ENCODE assay signal across 25 cellular contexts in genomic region chr18:24761765-24762164, GRCh38.
DNase-seq lines count a peak whose midpoint lies in the region; ATAC-seq, FAIRE-seq and TF ChIP-seq lines count a peak whose summit lies in the region.
"Had no signal": no experiment of that assay in that cellular context is flagged by ENCODE, and none has a peak within 500 bp of the region (broad histone marks: within the 10 kb centered on the region; RNA-seq: fewer than 3 reads in every experiment).

No MANE protein-coding gene starts in this region.

- H3K9ac ChIP-seq in SK-N-SH: no peak overlapping the region
- no peak overlapping the region for H3K9ac ChIP-seq in adipocyte (ENCODE audit: low read length)
- H3K9ac ChIP-seq: BLaER1 treated with 17β-estradiol and CSF1 and Interleukin-3, amounts not matched to agents 10 nM and 100 nM had no signal

- H3K9me3 ChIP-seq in SK-N-SH: peaks cover 6% of the 10 kb centered on the region; the same call in 1 of the 2 replicates
- no peaks in the 10 kb centered on the region; the same call in 1 of the 2 replicates for H3K9me3 ChIP-seq in HEK293 (ENCODE audit: control insufficient read depth, insufficient read depth, low read depth, low read length)
- peaks cover 9% of the 10 kb centered on the region for H3K9me3 ChIP-seq in adipocyte (ENCODE audit: control insufficient read depth, low read length)
- H3K9me3 ChIP-seq in small intestine (ENCODE audit: control insufficient read depth, low read depth): no peaks in the 10 kb centered on the region
- H3K9me3 ChIP-seq: A549, Caco-2 had no signal

- no peak for DNase-seq in SK-N-SH
- no peak for DNase-seq in adipocyte (ENCODE audit: low read depth)
- no peak for DNase-seq in small intestine
- no peak for DNase-seq in cerebellar nuclear complex (lab: John Stamatoyannopoulos, UW)
- DNase-seq in GM19238 (ENCODE audit: insufficient read length, low spot score): no peak
- no peak for DNase-seq in T1000 (lab: John Stamatoyannopoulos, UW)
- DNase-seq: AML-193; Caco-2; Calu3; CD4-positive, alpha-beta T cell; CD8-positive, alpha-beta T cell; DMS153; DMS53; DMS79; DND-41; EL; GF-D8 had no signal

- peak; percentile 30 for FAIRE-seq in small intestine (lab: Jason Lieb, UNC)
- FAIRE-seq: A549, GM12891, GM19239 had no signal

- TF ChIP-seq CTCF in SK-N-SH (IDR thresholded peaks at IDR 0.05): no peak
- TF ChIP-seq CTCF in HEK293 (tag by site-specific recombination; IDR thresholded peaks at IDR 0.05): no peak

- no peaks in the 10 kb centered on the region; a peak in 2 of 4 replicates for H3K4me1 ChIP-seq in SK-N-SH (ENCODE audit: control insufficient read depth in 1 of 2, insufficient read depth in 2 of 2, low read depth in 1 of 2, low read length in 1 of 2)
- no peaks in the 10 kb centered on the region for H3K4me1 ChIP-seq in HEK293 (ENCODE audit: control insufficient read depth, insufficient read depth, low read length)
- H3K4me1 ChIP-seq in adipocyte (ENCODE audit: control insufficient read depth, insufficient read depth, low read length): peaks cover 44% of the 10 kb centered on the region
- no peaks in the 10 kb centered on the region for H3K4me1 ChIP-seq in small intestine (ENCODE audit: control insufficient read depth in 2 of 2, insufficient read depth in 1 of 2, low read depth in 1 of 2, low read length in 1 of 2)
- H3K4me1 ChIP-seq: A549, Caco-2 had no signal

- no peaks in the 10 kb centered on the region for H3K36me3 ChIP-seq in SK-N-SH (replicated peaks in 1 of 2; ENCODE audit: control insufficient read depth in 1 of 2, insufficient read depth in 2 of 2, low read length in 1 of 2)
- H3K36me3 ChIP-seq in HEK293 (ENCODE audit: control insufficient read depth in 2 of 2, insufficient read depth in 1 of 2, low read length in 2 of 2): no peaks in the 10 kb centered on the region
- no peaks in the 10 kb centered on the region for H3K36me3 ChIP-seq in adipocyte (ENCODE audit: control insufficient read depth, insufficient read depth, low read length, severe bottlenecking)
- no peaks in the 10 kb centered on the region for H3K36me3 ChIP-seq in small intestine (ENCODE audit: control insufficient read depth in 2 of 2, insufficient read depth in 2 of 2, low read length in 2 of 2)
- H3K36me3 ChIP-seq: BLaER1 treated with 17β-estradiol and CSF1 and Interleukin-3, amounts not matched to agents 10 nM and 100 nM had no signal

- CTCF ChIA-PET in SK-N-SH (lab: Yijun Ruan, JAX): no interaction called here
- CTCF ChIA-PET in HEK293 (lab: Yijun Ruan, JAX): interaction anchor here (0.7 kb wide), 1 partner anchor 388 kb away, joined by 3 read pairs; no protein-coding TSS in a partner anchor

- H3K4me2 ChIP-seq in SK-N-SH: no peak overlapping the region
- H3K4me2 ChIP-seq: A549; BLaER1 treated with 17β-estradiol and CSF1 and Interleukin-3, amounts not matched to agents 10 nM and 100 nM had no signal

- no peak overlapping the region for H2AFZ ChIP-seq in SK-N-SH (ENCODE audit: low read depth)

- H3K9me2 ChIP-seq in SK-N-SH: peaks cover 3% of the 10 kb centered on the region; the same call in 1 of the 2 replicates

- H3K27me3 ChIP-seq in SK-N-SH (ENCODE audit: insufficient read depth): no peaks in the 10 kb centered on the region
- H3K27me3 ChIP-seq in adipocyte (replicated peaks; ENCODE audit: control insufficient read depth, insufficient read depth, low read length): no peaks in the 10 kb centered on the region
- no peaks in the 10 kb centered on the region for H3K27me3 ChIP-seq in small intestine (ENCODE audit: control insufficient read depth in 2 of 2, insufficient read depth in 2 of 2, low read length in 2 of 2)
- H3K27me3 ChIP-seq: BLaER1 treated with 17β-estradiol and CSF1 and Interleukin-3, amounts not matched to agents 10 nM and 100 nM had no signal

- H3K27ac ChIP-seq in SK-N-SH (ENCODE audit: low read depth in 2 of 2, low read length in 1 of 2) (no peak overlapping the region), HEK293 (ENCODE audit: extremely low read depth, low read depth, low read length) (no peak overlapping the region), small intestine (ENCODE audit: low read depth in 1 of 2, low read length in 1 of 2) (no peak overlapping the region)
- H3K27ac ChIP-seq: 22Rv1; A549; BLaER1 treated with 17β-estradiol and CSF1 and Interleukin-3, amounts not matched to agents 10 nM and 100 nM; C4-2B had no signal

- H3F3A ChIP-seq in SK-N-SH (replicated peaks; ENCODE audit: insufficient read depth): no peaks in the 10 kb centered on the region

- TF ChIP-seq RAD21 in SK-N-SH (IDR thresholded peaks at IDR 0.05; ENCODE audit: low read length): no peak

- TF ChIP-seq EP300 in SK-N-SH (IDR thresholded peaks at IDR 0.05; ENCODE audit: borderline replicate concordance in 1 of 2, low read depth in 1 of 2, low read length in 1 of 2): no peak

- no peak overlapping the region for H3K4me3 ChIP-seq in SK-N-SH (ENCODE audit: low read depth in 2 of 2, low read length in 1 of 2)
- no peak overlapping the region for H3K4me3 ChIP-seq in HEK293 (ENCODE audit: low read depth, low read length)
- peak overlapping the region; percentile 45 for H3K4me3 ChIP-seq in adipocyte (ENCODE audit: low read length)
- no peak overlapping the region for H3K4me3 ChIP-seq in small intestine (ENCODE audit: low read depth in 1 of 2, low read length in 2 of 2)
- H3K4me3 ChIP-seq: A549; BLaER1 treated with 17β-estradiol and CSF1 and Interleukin-3, amounts not matched to agents 10 nM and 100 nM had no signal

- POLR2A ChIA-PET in SK-N-SH (lab: Yijun Ruan, JAX): no interaction called here
- POLR2A ChIA-PET in HEK293 (lab: Yijun Ruan, JAX): no interaction called here

- ATAC-seq in SK-N-SH treated with all-trans-retinoic acid at 6 μM for 48 hours: no peak
- ATAC-seq: A549; CD8-positive, alpha-beta T cell had no signal

- no peaks in the 10 kb centered on the region for H3K79me2 ChIP-seq in SK-N-SH (ENCODE audit: insufficient read depth)

- no peaks in the 10 kb centered on the region for H4K20me1 ChIP-seq in SK-N-SH (ENCODE audit: insufficient read depth)
- H4K20me1 ChIP-seq: BLaER1 treated with 17β-estradiol and CSF1 and Interleukin-3, amounts not matched to agents 10 nM and 100 nM had no signal

TF ChIP-seq in SK-N-SH, 30 proteins besides CTCF, POLR2A, EP300 and RAD21 (continues in another document):
- TF ChIP-seq YY1 (IDR thresholded peaks at IDR 0.05; ENCODE audit: low read depth) (no peak), SIN3A (IDR thresholded peaks at IDR 0.05; ENCODE audit: borderline replicate concordance, low read depth, low read length) (no peak), USF2 (IDR thresholded peaks at IDR 0.05; ENCODE audit: borderline replicate concordance, low read depth, low read length) (no peak), ZBTB33 (IDR thresholded peaks at IDR 0.05; ENCODE audit: borderline replicate concordance, low read depth) (no peak), GATA2 (CRISPR knock-in tag; IDR thresholded peaks at IDR 0.05) (no peak)

TF ChIP-seq in HEK293, 187 proteins besides CTCF, POLR2A, EP300 and RAD21:
- TF ChIP-seq ZNF16 (tag by site-specific recombination; IDR thresholded peaks at IDR 0.05; ENCODE audit: low read depth): no peak
- TF ChIP-seq ZNF610 (tag by site-specific recombination; IDR thresholded peaks at IDR 0.05; ENCODE audit: borderline replicate concordance): no peak
- no peak for TF ChIP-seq HOXC10 (CRISPR knock-in tag; IDR thresholded peaks at IDR 0.05)
- TF ChIP-seq ZNF354C (tag by site-specific recombination; IDR thresholded peaks at IDR 0.05; ENCODE audit: borderline replicate concordance, low read depth): no peak
- TF ChIP-seq SETDB1 (IDR thresholded peaks at IDR 0.05; ENCODE audit: insufficient read length, low read length): peak; percentile 64
- no peak for TF ChIP-seq GLIS2 (tag by site-specific recombination; IDR thresholded peaks at IDR 0.05)
- no peak for TF ChIP-seq ZNF398 (tag by site-specific recombination; IDR thresholded peaks at IDR 0.05)
- TF ChIP-seq ZBTB44 (tag by site-specific recombination; IDR thresholded peaks at IDR 0.05): no peak
